14 cellular contexts compared by ENCODE assay signal in the genomic region with DNA sequence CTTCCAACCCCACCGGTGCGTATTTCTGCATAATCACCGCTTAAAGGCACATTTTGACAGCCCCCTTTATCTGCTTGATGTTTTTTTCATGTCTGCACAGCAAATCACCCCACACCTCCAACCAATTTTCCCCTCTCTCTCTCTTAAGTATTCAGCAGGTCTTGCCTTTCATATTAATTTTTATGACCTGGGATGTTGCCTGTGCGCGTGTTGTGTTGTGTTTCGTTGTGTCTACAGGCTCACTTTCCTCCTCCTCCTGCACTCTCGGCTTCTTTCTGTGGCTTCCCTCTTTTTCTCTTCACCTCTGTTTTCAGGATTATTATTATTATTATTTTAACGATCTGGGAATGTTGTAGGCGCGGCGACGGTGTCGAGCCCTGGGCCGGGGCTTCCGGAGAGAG. TPM values are rescaled to one million over a fixed set of nuclear protein-coding genes. Genes with fewer than 3 reads are reported as not detected.
DNase-seq lines count a peak whose midpoint lies in the region; ATAC-seq and TF ChIP-seq lines count a peak whose summit lies in the region.
"Had no signal": no experiment of that assay in that cellular context is flagged by ENCODE, and none has a peak within 500 bp of the region (broad histone marks: within the 10 kb centered on the region; RNA-seq: fewer than 3 reads in every experiment).

No MANE protein-coding gene starts in this region.

- H3K27ac Mint-ChIP-seq in T-helper 17 cell (no peak overlapping the region), progenitor cell of endocrine pancreas (peak overlapping the region; percentile 86)
- H3K27ac Mint-ChIP-seq: activated CD4-positive, alpha-beta T cell treated with anti-CD3 and anti-CD28 coated beads, Interleukin-2, amount 10 ng/mL, durations not matched to agents 7 days and 5 days had no signal

- ATAC-seq in SK-N-SH treated with all-trans-retinoic acid at 6 μM for 48 hours (no peak), T-helper 17 cell (no peak), HG03045 (IDR thresholded peaks at IDR 0.05; ENCODE audit: unreplicated experiment) (no peak)

- no peaks in the 10 kb centered on the region for H3K36me3 ChIP-seq in SK-N-SH (replicated peaks in 1 of 2; ENCODE audit: control insufficient read depth in 1 of 2, insufficient read depth in 2 of 2, low read length in 1 of 2)
- H3K36me3 ChIP-seq in hepatocyte (replicated peaks; ENCODE audit: insufficient read depth, low read depth): no peaks in the 10 kb centered on the region
- no peaks in the 10 kb centered on the region for H3K36me3 ChIP-seq in brain microvascular endothelial cell (replicated peaks)
- H3K36me3 ChIP-seq: transverse colon had no signal

- no peak overlapping the region for H3K9ac ChIP-seq in SK-N-SH

- no peaks in the 10 kb centered on the region for H3K9me2 ChIP-seq in SK-N-SH
- no peaks in the 10 kb centered on the region for H3K9me2 ChIP-seq in hepatocyte (replicated peaks; ENCODE audit: insufficient read depth)

- H3F3A ChIP-seq in SK-N-SH (replicated peaks; ENCODE audit: insufficient read depth): no peaks in the 10 kb centered on the region

- DNase-seq in SK-N-SH (no peak), T-helper 17 cell (no peak), hepatocyte (ENCODE audit: low spot score) (no peak), progenitor cell of endocrine pancreas (ENCODE audit: low spot score, unreplicated experiment) (no peak), brain microvascular endothelial cell (no peak)
- DNase-seq in activated CD4-positive, alpha-beta T cell treated with anti-CD3 and anti-CD28 coated beads for 4 hours: no peak
- DNase-seq: 8988T; activated CD4-positive, alpha-beta T cell treated with anti-CD3 and anti-CD28 coated beads, Interleukin-2, amount 10 ng/mL, durations not matched to agents 7 days and 5 days; Caco-2; GF-D8; transverse colon had no signal

- H3K4me1 ChIP-seq in SK-N-SH (ENCODE audit: control insufficient read depth in 1 of 2, insufficient read depth in 2 of 2, low read depth in 1 of 2, low read length in 1 of 2) (peaks cover 0 to 5% of the 10 kb centered on the region in 2 experiments; a peak in 1 of 4 replicates), hepatocyte (ENCODE audit: insufficient read depth) (peaks cover 8% of the 10 kb centered on the region)
- H3K4me1 ChIP-seq: Caco-2 had no signal

- no peak overlapping the region for H3K27ac ChIP-seq in SK-N-SH (ENCODE audit: low read depth in 2 of 2, low read length in 1 of 2)
- no peak overlapping the region for H3K27ac ChIP-seq in hepatocyte
- no peak overlapping the region for H3K27ac ChIP-seq in brain microvascular endothelial cell
- H3K27ac ChIP-seq: transverse colon had no signal

- H3K27me3 ChIP-seq in SK-N-SH (ENCODE audit: insufficient read depth): peaks cover 63% of the 10 kb centered on the region
- H3K27me3 ChIP-seq in hepatocyte: peaks cover 96% of the 10 kb centered on the region
- peaks cover 69% of the 10 kb centered on the region for H3K27me3 ChIP-seq in brain microvascular endothelial cell (replicated peaks)

- H3K4me3 ChIP-seq in SK-N-SH (ENCODE audit: low read depth in 2 of 2, low read length in 1 of 2) (peak overlapping the region; percentile 28 to 49; a peak in 3 of 4 replicates), hepatocyte (no peak overlapping the region), brain microvascular endothelial cell (ENCODE audit: low read depth, low read length) (no peak overlapping the region)

- peak overlapping the region; percentile 89 for H3K4me2 ChIP-seq in SK-N-SH
- peak overlapping the region; percentile 89 for H3K4me2 ChIP-seq in hepatocyte

- no peak for TF ChIP-seq EP300 in SK-N-SH (IDR thresholded peaks at IDR 0.05; ENCODE audit: borderline replicate concordance in 1 of 2, low read depth in 1 of 2, low read length in 1 of 2)

- 11% methylated on average over 15 of the region's 15 CpGs for WGBS in SK-N-SH (ENCODE audit: low lambda C conversion rate)
- WGBS in hepatocyte (ENCODE audit: low lambda C conversion rate, missing lambda C conversion rate): 4% methylated on average over 15 of the region's 15 CpGs

- H3K4me3 Mint-ChIP-seq in T-helper 17 cell: peak overlapping the region; percentile 79
- H3K4me3 Mint-ChIP-seq in progenitor cell of endocrine pancreas (ENCODE audit: low read depth): peak overlapping the region; percentile 20
- H3K4me3 Mint-ChIP-seq: activated CD4-positive, alpha-beta T cell treated with anti-CD3 and anti-CD28 coated beads, Interleukin-2, amount 10 ng/mL, durations not matched to agents 7 days and 5 days had no signal

- H3K79me2 ChIP-seq in SK-N-SH (ENCODE audit: insufficient read depth) (no peaks in the 10 kb centered on the region), hepatocyte (no peaks in the 10 kb centered on the region)

- peaks cover 75% of the 10 kb centered on the region for H3K27me3 Mint-ChIP-seq in T-helper 17 cell
- peaks cover 96% of the 10 kb centered on the region for H3K27me3 Mint-ChIP-seq in progenitor cell of endocrine pancreas

- TF ChIP-seq CTCF in SK-N-SH (IDR thresholded peaks at IDR 0.05) (no peak), hepatocyte (IDR thresholded peaks at IDR 0.05; ENCODE audit: poor library complexity) (no peak), progenitor cell of endocrine pancreas (IDR thresholded peaks at IDR 0.05; ENCODE audit: unreplicated experiment) (no peak), brain microvascular endothelial cell (IDR thresholded peaks at IDR 0.05; ENCODE audit: low read depth, low read length, missing control alignments) (no peak)

- CTCF ChIA-PET in SK-N-SH (lab: Yijun Ruan, JAX): no interaction called here

- H3K4me1 Mint-ChIP-seq in T-helper 17 cell (peaks cover 3% of the 10 kb centered on the region), progenitor cell of endocrine pancreas (ENCODE audit: low read depth) (peaks cover 10% of the 10 kb centered on the region)

- POLR2A ChIA-PET in SK-N-SH (lab: Yijun Ruan, JAX): no interaction called here

- in situ Hi-C loops in brain microvascular endothelial cell (cut with HindIII; ENCODE audit: low pct_ligation_motif_present, low sequenced_read_pairs): no loop called here

- no peak for TF ChIP-seq RAD21 in SK-N-SH (IDR thresholded peaks at IDR 0.05; ENCODE audit: low read length)

- H3K9me3 Mint-ChIP-seq in progenitor cell of endocrine pancreas (ENCODE audit: low read depth): no peaks in the 10 kb centered on the region
- H3K9me3 Mint-ChIP-seq: activated CD4-positive, alpha-beta T cell treated with anti-CD3 and anti-CD28 coated beads, Interleukin-2, amount 10 ng/mL, durations not matched to agents 7 days and 5 days had no signal

- H3K9me3 ChIP-seq in SK-N-SH (no peaks in the 10 kb centered on the region), T-helper 17 cell (ENCODE audit: control insufficient read depth, low read length, poor library complexity, severe bottlenecking) (no peaks in the 10 kb centered on the region), hepatocyte (ENCODE audit: low read depth) (no peaks in the 10 kb centered on the region)
- H3K9me3 ChIP-seq: Caco-2 had no signal

- H3K36me3 Mint-ChIP-seq in T-helper 17 cell (ENCODE audit: low read depth): peaks cover 2% of the 10 kb centered on the region
- H3K36me3 Mint-ChIP-seq in progenitor cell of endocrine pancreas (ENCODE audit: insufficient read depth): no peaks in the 10 kb centered on the region

- H2AFZ ChIP-seq in SK-N-SH (ENCODE audit: low read depth) (no peak overlapping the region), hepatocyte (no peak overlapping the region)

- H4K20me1 ChIP-seq in SK-N-SH (ENCODE audit: insufficient read depth): no peaks in the 10 kb centered on the region
- H4K20me1 ChIP-seq in hepatocyte (ENCODE audit: insufficient read depth, poor library complexity, severe bottlenecking): no peaks in the 10 kb centered on the region

TF ChIP-seq in SK-N-SH, 30 proteins besides CTCF, POLR2A, EP300 and RAD21 (continues in another document):
- TF ChIP-seq GATA2 (CRISPR knock-in tag; IDR thresholded peaks at IDR 0.05): no peak
- TF ChIP-seq TAF1 (IDR thresholded peaks at IDR 0.05; ENCODE audit: borderline replicate concordance, low read depth, low read length): no peak
- no peak for TF ChIP-seq JUND (IDR thresholded peaks at IDR 0.05)
- TF ChIP-seq TEAD4 (IDR thresholded peaks at IDR 0.05; ENCODE audit: borderline replicate concordance, insufficient read depth): no peak
- TF ChIP-seq SMC3 (IDR thresholded peaks at IDR 0.05; ENCODE audit: low read depth, low read length): no peak
- no peak for TF ChIP-seq FOXM1 (IDR thresholded peaks at IDR 0.05; ENCODE audit: low read depth)
- TF ChIP-seq YY1 (IDR thresholded peaks at IDR 0.05; ENCODE audit: low read depth): no peak
- TF ChIP-seq NRF1 (IDR thresholded peaks at IDR 0.05; ENCODE audit: low read depth, low read length): no peak
- TF ChIP-seq NFIC (IDR thresholded peaks at IDR 0.05; ENCODE audit: borderline replicate concordance): no peak
- no peak for TF ChIP-seq MEF2A (IDR thresholded peaks at IDR 0.05; ENCODE audit: borderline replicate concordance, low read depth)

TF ChIP-seq in SK-N-SH treated with all-trans-retinoic acid at 6 μM for 48 hours, 23 proteins besides CTCF, POLR2A, EP300 and RAD21 (continues in another document):
- TF ChIP-seq ZFP3 (CRISPR knock-in tag; IDR thresholded peaks at IDR 0.05) (no peak), PPARA (CRISPR knock-in tag; IDR thresholded peaks at IDR 0.05; ENCODE audit: borderline replicate concordance) (no peak), BACH2 (CRISPR knock-in tag; IDR thresholded peaks at IDR 0.05; ENCODE audit: borderline replicate concordance) (no peak), RARB (CRISPR knock-in tag; IDR thresholded peaks at IDR 0.05) (no peak), ARNTL (CRISPR knock-in tag; IDR thresholded peaks at IDR 0.05; ENCODE audit: borderline replicate concordance, low read depth) (no peak), OSR1 (CRISPR knock-in tag; IDR thresholded peaks at IDR 0.05) (no peak), ZNF8 (CRISPR knock-in tag; IDR thresholded peaks at IDR 0.05) (no peak), SNAI2 (CRISPR knock-in tag; IDR thresholded peaks at IDR 0.05) (no peak)

RNA-seq across cellular contexts. Expression of gene POU4F2, which starts 0.7 kb away (rescaled TPM):
- polyA plus RNA-seq in SK-N-SH (2012; rRNA removed) (not detected in 2 replicates), hepatocyte (not detected in 2 replicates)
- polyA plus RNA-seq in SK-N-SH (2012; cell fraction: cytosol; rRNA removed): 0.01 TPM in 1 of 2 replicates, not detected in the other
- 0.01 TPM in 1 of 2 replicates, not detected in the other for polyA plus RNA-seq in SK-N-SH (2012; cell fraction: nucleus; rRNA removed)
- total RNA-seq in T-helper 17 cell (not detected), hepatocyte (0.33 TPM in 1 of 2 replicates, not detected in the other), progenitor cell of endocrine pancreas (0.17 and 0.31 TPM in 2 replicates)
- total RNA-seq: activated CD4-positive, alpha-beta T cell treated with anti-CD3 and anti-CD28 coated beads, Interleukin-2, amount 10 ng/mL, durations not matched to agents 7 days and 5 days; Caco-2; H4; transverse colon had no signal

Comparison
In these comparisons a context has a peak if more than half of its experiments do, and no peak if none do; other contexts are left out.
1. H3K4me3 ChIP-seq: peak in SK-N-SH (2 of 2); none in hepatocyte (single experiment) and brain microvascular endothelial cell (single experiment).